ENCODE assay signal across 15 cellular contexts in genomic region chr6:165646484-165646883, GRCh38. TPM values are rescaled to one million over a fixed set of nuclear protein-coding genes. Genes with fewer than 3 reads are reported as not detected.
"Had no signal": no experiment of that assay in that cellular context is flagged by ENCODE, and none has a peak within 500 bp of the region (broad histone marks: within the 10 kb centered on the region; RNA-seq: fewer than 3 reads in every experiment).

No MANE protein-coding gene starts in this region.

- DNase-seq: activated CD4-positive, alpha-beta memory T cell treated with anti-CD3 and anti-CD28 coated beads, Interleukin-2, amount 10 ng/mL, durations not matched to agents 7 days and 5 days; activated CD4-positive, alpha-beta T cell treated with anti-CD3 and anti-CD28 coated beads for 4 hours; activated gamma-delta T cell; activated T-cell treated with anti-CD3 and anti-CD28 coated beads, Interleukin-2, amount 50 U/mL, for 48 hours; amniotic stem cell; dorsolateral prefrontal cortex; endodermal cell; gastrocnemius medialis; lower lobe of right lung; psoas muscle; right lobe of liver; stimulated activated CD4-positive, alpha-beta T cell treated with anti-CD3 and anti-CD28 coated beads, Interleukin-1b, Interleukin-23, amount 100 ng/mL, for 48 hours; upper lobe of right lung had no signal

- ATAC-seq: gastrocnemius medialis, lower lobe of right lung, psoas muscle, upper lobe of right lung had no signal

- H3K4me1 Mint-ChIP-seq: activated CD4-positive, alpha-beta memory T cell treated with anti-CD3 and anti-CD28 coated beads, Interleukin-2, amount 10 ng/mL, durations not matched to agents 7 days and 5 days had no signal

- H3K27me3 Mint-ChIP-seq: activated CD4-positive, alpha-beta memory T cell treated with anti-CD3 and anti-CD28 coated beads, Interleukin-2, amount 10 ng/mL, durations not matched to agents 7 days and 5 days; activated naive CD8-positive, alpha-beta T cell had no signal

- H3K9me3 Mint-ChIP-seq: activated CD4-positive, alpha-beta memory T cell treated with anti-CD3 and anti-CD28 coated beads, Interleukin-2, amount 10 ng/mL, durations not matched to agents 7 days and 5 days; endodermal cell; nephron had no signal

- H3K36me3 Mint-ChIP-seq: activated naive CD8-positive, alpha-beta T cell had no signal

- H3K4me3 Mint-ChIP-seq: activated CD4-positive, alpha-beta memory T cell treated with anti-CD3 and anti-CD28 coated beads, Interleukin-2, amount 10 ng/mL, durations not matched to agents 7 days and 5 days; activated naive CD8-positive, alpha-beta T cell; endodermal cell; nephron had no signal

- H3K27ac Mint-ChIP-seq: activated CD4-positive, alpha-beta memory T cell treated with anti-CD3 and anti-CD28 coated beads, Interleukin-2, amount 10 ng/mL, durations not matched to agents 7 days and 5 days; activated naive CD8-positive, alpha-beta T cell; endodermal cell; nephron had no signal

RNA-seq across cellular contexts. Expression of gene PDE10A, which starts 16.6 kb away (rescaled TPM):
- total RNA-seq: activated CD4-positive, alpha-beta memory T cell treated with anti-CD3 and anti-CD28 coated beads, Interleukin-2, amount 10 ng/mL, durations not matched to agents 7 days and 5 days had no signal
